10 cellular contexts compared by ENCODE assay signal in the genomic region with DNA sequence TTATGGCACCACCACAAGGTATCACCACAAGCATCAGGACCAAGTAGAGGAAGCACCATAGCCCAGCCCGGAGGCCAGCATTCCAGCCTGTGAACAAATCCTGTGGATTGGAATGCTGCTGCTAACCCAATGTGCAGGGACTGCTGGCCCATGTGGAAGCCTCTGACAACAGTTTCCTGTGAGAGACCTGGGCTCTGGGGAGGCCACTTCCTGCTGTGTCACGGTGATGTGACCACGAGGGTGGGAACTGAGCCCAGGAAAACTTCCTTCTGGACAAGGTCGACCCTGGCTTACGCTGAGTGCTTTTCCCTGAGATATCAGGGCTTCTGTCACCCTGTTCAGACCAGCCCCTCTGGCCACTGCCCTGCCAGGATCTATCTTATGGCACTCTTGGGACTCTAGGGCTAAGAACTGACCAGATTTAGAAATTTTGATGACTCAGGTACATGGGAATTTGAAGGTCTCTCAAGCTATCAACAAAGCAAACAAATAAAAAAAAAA.
DNase-seq lines count a peak whose midpoint lies in the region; ATAC-seq and TF ChIP-seq lines count a peak whose summit lies in the region.
"Had no signal": no experiment of that assay in that cellular context is flagged by ENCODE, and none has a peak within 500 bp of the region (broad histone marks: within the 10 kb centered on the region; RNA-seq: fewer than 3 reads in every experiment).

No MANE protein-coding gene starts in this region.

- no peak overlapping the region for H3K4me3 Mint-ChIP-seq in Calu3 (ENCODE audit: low read depth, unreplicated experiment)

- BruUV-seq in Calu3 (replicated peaks; lab: Mats Ljungman, UMichigan): no TSS peak

- peaks cover 29% of the 10 kb centered on the region for H3K4me1 Mint-ChIP-seq in Calu3 (ENCODE audit: low read depth, unreplicated experiment)

- no peak for TF ChIP-seq POLR2A in vagina (IDR thresholded peaks at IDR 0.05)

- H3K4me3 ChIP-seq in foreskin fibroblast (ENCODE audit: low read depth in 1 of 2, low read length in 2 of 2) (no peak overlapping the region), BE2C (ENCODE audit: low read depth, low read length) (no peak overlapping the region), vagina (no peak overlapping the region)

- TF ChIP-seq CTCF in Calu3 (IDR thresholded peaks at IDR 0.05; ENCODE audit: unreplicated experiment) (no peak), foreskin fibroblast (IDR thresholded peaks at IDR 0.05; ENCODE audit: low read depth, low read length) (no peak), BE2C (IDR thresholded peaks at IDR 0.05; ENCODE audit: low read depth, low read length) (no peak), vagina (IDR thresholded peaks at IDR 0.05) (no peak)

- H3K9me3 ChIP-seq in BE2C (no peaks in the 10 kb centered on the region), vagina (no peaks in the 10 kb centered on the region)

- H3K4me1 ChIP-seq in BE2C (no peaks in the 10 kb centered on the region), vagina (no peaks in the 10 kb centered on the region)

- peaks cover 8% of the 10 kb centered on the region for H3K36me3 Mint-ChIP-seq in Calu3 (ENCODE audit: insufficient read depth, unreplicated experiment)

- H3K36me3 ChIP-seq in BE2C: no peaks in the 10 kb centered on the region
- H3K36me3 ChIP-seq in vagina: no peaks in the 10 kb centered on the region

- H3K9me3 Mint-ChIP-seq in Calu3 (ENCODE audit: low read depth, unreplicated experiment): no peaks in the 10 kb centered on the region
- H3K9me3 Mint-ChIP-seq: activated T-helper 2 cell treated with anti-CD3 and anti-CD28 coated beads, Interferon-gamma antibody, Interleukin-2, Interleukin-4, amounts not matched to agents 10 μg/mL and 5 μg/mL and 100 μg/mL, durations not matched to agents 14 hours and 24 hours and 36 hours had no signal

- intact Hi-C loops in Calu3 (cut with micrococcal nuclease; ENCODE audit: unreplicated experiment) (no loop called here), posterior vena cava (cut with DNase I) (no loop called here), vagina (cut with DNase I) (no loop called here)

- ATAC-seq in SK-N-SH treated with all-trans-retinoic acid at 6 μM for 48 hours (peak; percentile 55), GM21360 (IDR thresholded peaks at IDR 0.05; ENCODE audit: unreplicated experiment) (no peak), GM21723 (IDR thresholded peaks at IDR 0.05; ENCODE audit: unreplicated experiment) (no peak)

- H3K27me3 ChIP-seq in BE2C (no peaks in the 10 kb centered on the region), vagina (no peaks in the 10 kb centered on the region)

- CTCF ChIA-PET in Calu3 (lab: Charles Lee): no interaction called here

- DNase-seq in Calu3: peak; percentile 43
- DNase-seq in foreskin fibroblast: peak; percentile 83 to 89
- DNase-seq in posterior vena cava (ENCODE audit: low spot score): peak; percentile 89
- no peak for DNase-seq in BE2C
- DNase-seq in vagina (ENCODE audit: extremely low spot score in 2 of 2): no peak
- DNase-seq: NCI-H2081 had no signal

- no peak overlapping the region for H3K27ac ChIP-seq in vagina

- no peak overlapping the region for H3K27ac Mint-ChIP-seq in Calu3 (ENCODE audit: unreplicated experiment)
- H3K27ac Mint-ChIP-seq: activated T-helper 2 cell treated with anti-CD3 and anti-CD28 coated beads, Interferon-gamma antibody, Interleukin-2, Interleukin-4, amounts not matched to agents 10 μg/mL and 5 μg/mL and 100 μg/mL, durations not matched to agents 14 hours and 24 hours and 36 hours had no signal

- H3K27me3 Mint-ChIP-seq in Calu3 (ENCODE audit: unreplicated experiment): no peaks in the 10 kb centered on the region

TF ChIP-seq in SK-N-SH treated with all-trans-retinoic acid at 6 μM for 48 hours, 23 proteins besides CTCF, POLR2A, EP300 and RAD21 (continues in another document):
- TF ChIP-seq, protein P1, sequence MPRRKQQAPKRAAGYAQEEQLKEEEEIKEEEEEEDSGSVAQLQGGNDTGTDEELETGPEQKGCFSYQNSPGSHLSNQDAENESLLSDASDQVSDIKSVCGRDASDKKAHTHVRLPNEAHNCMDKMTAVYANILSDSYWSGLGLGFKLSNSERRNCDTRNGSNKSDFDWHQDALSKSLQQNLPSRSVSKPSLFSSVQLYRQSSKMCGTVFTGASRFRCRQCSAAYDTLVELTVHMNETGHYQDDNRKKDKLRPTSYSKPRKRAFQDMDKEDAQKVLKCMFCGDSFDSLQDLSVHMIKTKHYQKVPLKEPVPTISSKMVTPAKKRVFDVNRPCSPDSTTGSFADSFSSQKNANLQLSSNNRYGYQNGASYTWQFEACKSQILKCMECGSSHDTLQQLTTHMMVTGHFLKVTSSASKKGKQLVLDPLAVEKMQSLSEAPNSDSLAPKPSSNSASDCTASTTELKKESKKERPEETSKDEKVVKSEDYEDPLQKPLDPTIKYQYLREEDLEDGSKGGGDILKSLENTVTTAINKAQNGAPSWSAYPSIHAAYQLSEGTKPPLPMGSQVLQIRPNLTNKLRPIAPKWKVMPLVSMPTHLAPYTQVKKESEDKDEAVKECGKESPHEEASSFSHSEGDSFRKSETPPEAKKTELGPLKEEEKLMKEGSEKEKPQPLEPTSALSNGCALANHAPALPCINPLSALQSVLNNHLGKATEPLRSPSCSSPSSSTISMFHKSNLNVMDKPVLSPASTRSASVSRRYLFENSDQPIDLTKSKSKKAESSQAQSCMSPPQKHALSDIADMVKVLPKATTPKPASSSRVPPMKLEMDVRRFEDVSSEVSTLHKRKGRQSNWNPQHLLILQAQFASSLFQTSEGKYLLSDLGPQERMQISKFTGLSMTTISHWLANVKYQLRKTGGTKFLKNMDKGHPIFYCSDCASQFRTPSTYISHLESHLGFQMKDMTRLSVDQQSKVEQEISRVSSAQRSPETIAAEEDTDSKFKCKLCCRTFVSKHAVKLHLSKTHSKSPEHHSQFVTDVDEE (CRISPR knock-in tag; IDR thresholded peaks at IDR 0.05): no peak
- TF ChIP-seq ZNF8 (CRISPR knock-in tag; IDR thresholded peaks at IDR 0.05) (no peak), SNAI2 (CRISPR knock-in tag; IDR thresholded peaks at IDR 0.05) (no peak), CREB5 (CRISPR knock-in tag; IDR thresholded peaks at IDR 0.05; ENCODE audit: low read depth) (no peak), TCF4 (CRISPR knock-in tag; IDR thresholded peaks at IDR 0.05; ENCODE audit: borderline replicate concordance) (no peak), CSRNP3 (CRISPR knock-in tag; IDR thresholded peaks at IDR 0.05) (no peak), ZNF565 (CRISPR knock-in tag; conservative IDR thresholded peaks at IDR 0.05; ENCODE audit: low read depth) (no peak), ZC3H10 (CRISPR knock-in tag; IDR thresholded peaks at IDR 0.05) (no peak), OSR1 (CRISPR knock-in tag; IDR thresholded peaks at IDR 0.05) (no peak), GLIS3 (CRISPR knock-in tag; IDR thresholded peaks at IDR 0.05) (no peak), ARNTL (CRISPR knock-in tag; IDR thresholded peaks at IDR 0.05; ENCODE audit: borderline replicate concordance, low read depth) (no peak), POU6F1 (CRISPR knock-in tag; IDR thresholded peaks at IDR 0.05; ENCODE audit: borderline replicate concordance, low read depth) (no peak)

Comparison
In these comparisons a context has a peak if more than half of its experiments do, and no peak if none do; other contexts are left out.
1. DNase-seq: peak in Calu3 (single experiment), foreskin fibroblast (2 of 2) and posterior vena cava (single experiment); none in BE2C (single experiment) and vagina (0 of 2).